Comparison of ENCODE assay signal across 23 cellular contexts in genomic region chr11:33956611-33957010, GRCh38.
DNase-seq lines count a peak whose midpoint lies in the region; ATAC-seq and TF ChIP-seq lines count a peak whose summit lies in the region.
"Had no signal": no experiment of that assay in that cellular context is flagged by ENCODE, and none has a peak within 500 bp of the region (broad histone marks: within the 10 kb centered on the region; RNA-seq: fewer than 3 reads in every experiment).

No MANE protein-coding gene starts in this region.

- H3K36me3 ChIP-seq in spleen, result no peaks in the 10 kb centered on the region
- no peaks in the 10 kb centered on the region for H3K36me3 ChIP-seq in ascending aorta
- H3K36me3 ChIP-seq: BE2C, BLaER1 had no signal

- DNase-seq in MV-4-11 (lab: John Stamatoyannopoulos, UW) (peak; percentile 5), caudate nucleus (lab: John Stamatoyannopoulos, UW) (no peak), spleen (no peak), left cardiac atrium (no peak), ascending aorta (ENCODE audit: low spot score in 2 of 2) (no peak), DMS114 treated with DMSO at 0.1 percent for 48 hours (lab: John Stamatoyannopoulos, UW; ENCODE audit: unreplicated experiment) (no peak)
- DNase-seq: 8988T; ACHN; BE2C; C1 segment of cervical spinal cord; Calu3; CD4-positive, alpha-beta memory T cell; CD4-positive, CD25-positive, alpha-beta regulatory T cell; CD8-positive, alpha-beta memory T cell; COR-L47; DMS153; DMS53; DMS79; DND-41; EL; GDM1 had no signal

- H3K9me3 ChIP-seq in spleen (no peaks in the 10 kb centered on the region), ascending aorta (no peaks in the 10 kb centered on the region)
- H3K9me3 ChIP-seq: BE2C, BLaER1 had no signal

- no peak for ATAC-seq in left cardiac atrium
- ATAC-seq: GM12878 had no signal

- H3K27ac ChIP-seq in caudate nucleus (ENCODE audit: low read depth, low read length) (peak overlapping the region; percentile 16), spleen (peak overlapping the region in 6 of 8 donors; percentile 19 to 69 (median 50)), ascending aorta (no peak overlapping the region)
- H3K27ac ChIP-seq: BLaER1 had no signal

- H3K27me3 ChIP-seq in spleen (replicated peaks in 1 of 7) (no peaks in the 10 kb centered on the region), ascending aorta (no peaks in the 10 kb centered on the region)
- H3K27me3 ChIP-seq: BE2C, BLaER1 had no signal

- H3K4me3 ChIP-seq in spleen (no peak overlapping the region), ascending aorta (no peak overlapping the region)
- H3K4me3 ChIP-seq: BLaER1, GM12878 had no signal

- H3K4me1 ChIP-seq in spleen (peaks cover 0 to 23% (median 7%) of the 10 kb centered on the region in 6 donors), ascending aorta (no peaks in the 10 kb centered on the region)
- H3K4me1 ChIP-seq: BE2C, BLaER1 had no signal

- 58 to 77% (median 73%) methylated on average over 3 of the region's 3 CpGs for WGBS in spleen, 5 donors

- intact Hi-C loops in spleen (cut with DNase I; ENCODE audit: low total_unique reads) (no loop called here), left cardiac atrium (cut with DNase I) (no loop called here), ascending aorta (cut with DNase I) (no loop called here)

- TF ChIP-seq CTCF in spleen (IDR thresholded peaks at IDR 0.05 in 8 of 11, conservative IDR thresholded peaks at IDR 0.05 in 3 of 11), result no peak
- no peak for TF ChIP-seq CTCF in ascending aorta (IDR thresholded peaks at IDR 0.05)

- no peak for TF ChIP-seq POLR2A in spleen (IDR thresholded peaks at IDR 0.05)

Comparison
In these comparisons a context has a peak if more than half of its experiments do, and no peak if none do; other contexts are left out.
1. H3K27ac ChIP-seq: peak in caudate nucleus (single experiment) and spleen (6 of 8); none in ascending aorta (0 of 2).